1 cellular context compared by ENCODE assay signal in genomic region chr10:104092749-104093148, GRCh38.
TF ChIP-seq lines count a peak whose summit lies in the region.

No MANE protein-coding gene starts in this region.

TF ChIP-seq in HCT116, 20 proteins besides CTCF, POLR2A, EP300 and RAD21 (continued from another document):
- TF ChIP-seq REST (IDR thresholded peaks at IDR 0.05; ENCODE audit: low read depth) = no peak
- no peak for TF ChIP-seq EZH2 (IDR thresholded peaks at IDR 0.05)
TF ChIP-seq in HCT116: peak in this region for 0.
